Comparison of ENCODE assay signal across 9 cellular contexts in genomic region chr12:52203126-52203921, GRCh38. TPM values are rescaled to one million over a fixed set of nuclear protein-coding genes. Genes with fewer than 3 reads are reported as not detected.
DNase-seq lines count a peak whose midpoint lies in the region; ATAC-seq, FAIRE-seq and TF ChIP-seq lines count a peak whose summit lies in the region.
"Had no signal": no experiment of that assay in that cellular context is flagged by ENCODE, and none has a peak within 500 bp of the region (broad histone marks: within the 10 kb centered on the region; RNA-seq: fewer than 3 reads in every experiment).

No MANE protein-coding gene starts in this region.

- H3K27ac Mint-ChIP-seq in T-helper 1 cell treated with Interleukin-12 subunit alpha and Interleukin-12 subunit beta and Interleukin-4 antibody, amounts not matched to agents 30 μg/mL and 1 μg/mL, for 36 hours = peak overlapping the region; percentile 2

- FAIRE-seq in K562 (lab: Jason Lieb, UNC) = no peak
- FAIRE-seq in HepG2 (lab: Jason Lieb, UNC) = no peak

- no peak overlapping the region for H3K4me3 Mint-ChIP-seq in T-helper 1 cell treated with Interleukin-12 subunit alpha and Interleukin-12 subunit beta and Interleukin-4 antibody, amounts not matched to agents 30 μg/mL and 1 μg/mL, for 36 hours

- intact Hi-C loops in K562 (cut with micrococcal nuclease) = no loop called here
- intact Hi-C loops in HepG2 (cut with micrococcal nuclease; ENCODE audit: unreplicated experiment) = no loop called here

- no peaks in the 10 kb centered on the region for H3K9me3 Mint-ChIP-seq in T-helper 1 cell treated with Interleukin-12 subunit alpha and Interleukin-12 subunit beta and Interleukin-4 antibody, amounts not matched to agents 30 μg/mL and 1 μg/mL, for 36 hours

- H3K9ac ChIP-seq in K562 (ENCODE audit: insufficient read depth in 1 of 2, low read depth in 2 of 2, low read length in 2 of 2) (peak overlapping the region in 1 of 2 experiments; percentile 35; a peak in 1 of 4 replicates), HepG2 (ENCODE audit: insufficient read depth, low read depth, low read length) (no peak overlapping the region)

- ATAC-seq in K562 (no peak; the same call in 2 of the 3 replicates), HepG2 (peak; percentile 28; the same call in 2 of the 3 replicates), thoracic aorta (ENCODE audit: insufficient number of reproducible peaks, low FRiP score, low read depth) (no peak), GM21515 (IDR thresholded peaks at IDR 0.05; ENCODE audit: unreplicated experiment) (no peak), GM21367 (IDR thresholded peaks at IDR 0.05; ENCODE audit: unreplicated experiment) (no peak)

- H3K79me2 ChIP-seq in K562 (ENCODE audit: control insufficient read depth, insufficient read depth, low read length) = no peaks in the 10 kb centered on the region
- no peaks in the 10 kb centered on the region for H3K79me2 ChIP-seq in HepG2 (ENCODE audit: insufficient read depth, low read length)

- no peak for DNase-seq in T-helper 1 cell
- peak; percentile 10 for DNase-seq in NCI-H748 treated with DMSO at 0.1 percent for 48 hours (lab: John Stamatoyannopoulos, UW)
- peak in 2 of 4 experiments; percentile 20 to 21 for DNase-seq in K562 (ENCODE audit: extremely low read depth in 1 of 4, low spot score in 3 of 4)
- peak; percentile 63 for DNase-seq in HepG2 (ENCODE audit: low spot score)
- DNase-seq in thoracic aorta (ENCODE audit: low spot score) = peak; percentile 31

- no peaks in the 10 kb centered on the region for H3K36me3 ChIP-seq in K562 (ENCODE audit: control insufficient read depth, insufficient read depth, low read length)
- no peaks in the 10 kb centered on the region for H3K36me3 ChIP-seq in HepG2 (replicated peaks in 1 of 2; ENCODE audit: control insufficient read depth in 1 of 2, insufficient read depth in 2 of 2, low read length in 2 of 2)
- H3K36me3 ChIP-seq in thoracic aorta = no peaks in the 10 kb centered on the region

- H4K20me1 ChIP-seq in K562 (replicated peaks; ENCODE audit: control insufficient read depth, insufficient read depth, low read length) (peaks cover 10% of the 10 kb centered on the region), HepG2 (ENCODE audit: insufficient read depth, low read length) (0 out of 2 replicates have a peak, but pooled peaks cover 2% of the 10 kb centered on the region)

- in situ Hi-C loops in K562 (cut with MboI) (no loop called here), HepG2 (cut with HindIII; ENCODE audit: extremely low pct_ligation_motif_present, low pct_unique_long_range_greater_than_20kb) (loop anchor here (5.0 kb wide), 1 partner anchor 36 kb away; no protein-coding TSS in a partner anchor)

- H3K27me3 Mint-ChIP-seq in T-helper 1 cell treated with Interleukin-12 subunit alpha and Interleukin-12 subunit beta and Interleukin-4 antibody, amounts not matched to agents 30 μg/mL and 1 μg/mL, for 36 hours (ENCODE audit: low read depth) = peaks cover 15% of the 10 kb centered on the region

- H3K9me1 ChIP-seq in K562 (ENCODE audit: control insufficient read depth, insufficient read depth, low read length) = peaks cover 4% of the 10 kb centered on the region

- H3K4me3 ChIP-seq in K562 (no peak overlapping the region), HepG2 (replicated peaks in 1 of 3; ENCODE audit: insufficient read depth in 1 of 3, low read depth in 2 of 3, low read length in 3 of 3) (no peak overlapping the region), thoracic aorta (no peak overlapping the region)

- TF ChIP-seq POLR2A in K562 (conservative IDR thresholded peaks at IDR 0.05) = no peak
- no peak for TF ChIP-seq POLR2A in HepG2 (IDR thresholded peaks at IDR 0.05; ENCODE audit: insufficient read depth in 1 of 2, low read depth in 2 of 2, low read length in 2 of 2)

- TF ChIP-seq EP300 in K562 (IDR thresholded peaks at IDR 0.05; ENCODE audit: low read length) = no peak
- TF ChIP-seq EP300 in HepG2 (IDR thresholded peaks at IDR 0.05; ENCODE audit: low read depth in 2 of 2, low read length in 2 of 2) = no peak
- TF ChIP-seq EP300 in HepG2 (CRISPR knock-in tag; IDR thresholded peaks at IDR 0.05; ENCODE audit: borderline replicate concordance) = no peak

- POLR2A ChIA-PET in K562 (lab: Yijun Ruan, JAX) (no interaction called here), HepG2 (lab: Yijun Ruan, JAX) (no interaction called here)

- H3K9me3 ChIP-seq in K562 (replicated peaks; ENCODE audit: control insufficient read depth, insufficient read depth, low read depth, low read length) = no peaks in the 10 kb centered on the region
- H3K9me3 ChIP-seq in HepG2 (ENCODE audit: low read length) = no peaks in the 10 kb centered on the region
- H3K9me3 ChIP-seq in thoracic aorta = no peaks in the 10 kb centered on the region

- H3K4me1 ChIP-seq in K562 (replicated peaks in 1 of 2; ENCODE audit: control insufficient read depth in 2 of 2, insufficient read depth in 2 of 2, low read length in 2 of 2) (peaks cover 0 to 3% of the 10 kb centered on the region in 2 experiments; a peak in 4 of 5 replicates), HepG2 (ENCODE audit: insufficient read depth, low read length) (peaks cover 12% of the 10 kb centered on the region; the same call in 1 of the 2 replicates), thoracic aorta (ENCODE audit: control insufficient read depth in 1 of 2, low read depth in 2 of 2) (peaks cover 2 to 25% of the 10 kb centered on the region in 2 donors)

- TF ChIP-seq CTCF in K562 (IDR thresholded peaks at IDR 0.05 in 2 of 3, conservative IDR thresholded peaks at IDR 0.05 in 1 of 3; ENCODE audit: insufficient read depth in 2 of 3, low read depth in 1 of 3, low read length in 3 of 3) = no peak
- TF ChIP-seq CTCF in HepG2 (CRISPR knock-in tag; IDR thresholded peaks at IDR 0.05) = no peak
- no peak for TF ChIP-seq CTCF in thoracic aorta (IDR thresholded peaks at IDR 0.05)

- no peaks in the 10 kb centered on the region for H3K36me3 Mint-ChIP-seq in T-helper 1 cell treated with Interleukin-12 subunit alpha and Interleukin-12 subunit beta and Interleukin-4 antibody, amounts not matched to agents 30 μg/mL and 1 μg/mL, for 36 hours (ENCODE audit: low read depth)

- H2AFZ ChIP-seq in K562 (ENCODE audit: low read depth, low read length) (no peak overlapping the region), HepG2 (ENCODE audit: low read length) (no peak overlapping the region)

- TF ChIP-seq RAD21 in K562 (CRISPR knock-in tag; conservative IDR thresholded peaks at IDR 0.05 in 1 of 2, IDR thresholded peaks at IDR 0.05 in 1 of 2) (no peak), HepG2 (CRISPR knock-in tag; IDR thresholded peaks at IDR 0.05) (no peak)

- H3K4me1 Mint-ChIP-seq in T-helper 1 cell treated with Interleukin-12 subunit alpha and Interleukin-12 subunit beta and Interleukin-4 antibody, amounts not matched to agents 30 μg/mL and 1 μg/mL, for 36 hours (ENCODE audit: low read depth) = peaks cover 1% of the 10 kb centered on the region

- H3K27me3 ChIP-seq in K562 (ENCODE audit: control insufficient read depth in 2 of 2, insufficient read depth in 2 of 2, low read length in 2 of 2) (peaks cover 35 to 84% of the 10 kb centered on the region in 2 experiments; a peak in 4 of 5 replicates), HepG2 (ENCODE audit: control insufficient read depth in 1 of 2, insufficient read depth in 2 of 2, low read length in 2 of 2) (peaks cover 10 to 73% of the 10 kb centered on the region in 2 experiments), thoracic aorta (replicated peaks; ENCODE audit: insufficient read depth) (no peaks in the 10 kb centered on the region)

- CTCF ChIA-PET in K562 (lab: Yijun Ruan, JAX; ENCODE audit: low intra/inter-chr PET ratio) (no interaction called here), HepG2 (lab: Yijun Ruan, JAX; ENCODE audit: low intra/inter-chr PET ratio, low total read pairs) (no interaction called here)

- no peak overlapping the region for H3K4me2 ChIP-seq in K562 (ENCODE audit: insufficient read depth, low read length)
- H3K4me2 ChIP-seq in HepG2 (ENCODE audit: low read depth, low read length) = no peak overlapping the region

- no peak overlapping the region; the same call in 2 of the 3 replicates for H3K27ac ChIP-seq in K562 (ENCODE audit: extremely low read depth, low read depth, low read length)
- H3K27ac ChIP-seq in HepG2 (ENCODE audit: extremely low read length, insufficient read depth, low read length) = no peak overlapping the region
- H3K27ac ChIP-seq in thoracic aorta = no peak overlapping the region
- H3K27ac ChIP-seq: C4-2B had no signal

- no TSS peak for BruUV-seq in K562 (replicated peaks; lab: Mats Ljungman, UMichigan)
- no TSS peak for BruUV-seq in HepG2 (replicated peaks; lab: Mats Ljungman, UMichigan)

- 2% methylated on average over 14 of the region's 18 CpGs for WGBS in K562 (ENCODE audit: insufficient coverage, low coverage, missing lambda C conversion rate)
- WGBS in HepG2 (ENCODE audit: low lambda C conversion rate) = 3% methylated on average over 7 of the region's 18 CpGs

RNA-seq across cellular contexts. Expression of gene KRT80, which starts 11.5 kb away (rescaled TPM):
- not detected in 2 replicates for total RNA-seq in K562 (2011; cell fraction: chromatin; rRNA removed; ENCODE audit: low replicate concordance)
- total RNA-seq in K562 (2011; cell fraction: nucleolus; rRNA removed) = not detected in 2 replicates
- not detected in 2 replicates for total RNA-seq in K562 (2011; cell fraction: nucleoplasm; rRNA removed)
- total RNA-seq in K562 (2014; rRNA removed) (not detected in 2 replicates), K562 (2014; rRNA removed; fragmentation: Illumina TruSeq; extraction: Trizol) (not detected in 2 replicates), K562 (2015; rRNA removed; fragmentation: Illumina TruSeq; extraction: Trizol) (not detected in 2 replicates), K562 (2021) (not detected in 2 replicates), HepG2 (2016; rRNA removed; fragmentation: Illumina TruSeq; extraction: Trizol) (0.27 and 0.58 TPM in 2 replicates), thoracic aorta (under 1 TPM; 0.21 to 0.41 TPM)
- polyA plus RNA-seq in K562 (2011; rRNA removed) (not detected in 2 replicates), K562 (2014; fragmentation: Illumina TruSeq; extraction: Trizol) (not detected in 2 replicates), K562 (2014; fragmentation: Nextera tagmentation; extraction: Ambion mirVana) (not detected), K562 (2014; rRNA removed) (not detected in 2 replicates), HepG2 (2011; rRNA removed) (0.53 and 0.76 TPM in 2 replicates)
- not detected in 2 replicates for polyA plus RNA-seq in K562 (2011; cell fraction: cytosol; rRNA removed)
- not detected in 2 replicates for polyA plus RNA-seq in K562 (2011; cell fraction: nucleus; rRNA removed)
- not detected in 2 replicates for polyA plus RNA-seq in K562 (2012)
- not detected in 2 replicates for polyA minus RNA-seq in K562 (2011; rRNA and poly(A)+ RNA removed)
- 0.29 and 1.0 TPM in 2 replicates for polyA minus RNA-seq in K562 (2011; cell fraction: cytosol; rRNA and poly(A)+ RNA removed)
- polyA minus RNA-seq in K562 (2011; cell fraction: nucleus; rRNA and poly(A)+ RNA removed) = 0.13 TPM in 1 of 2 replicates, not detected in the other
- 0.10 TPM in 1 of 2 replicates, not detected in the other for total RNA-seq in HepG2 (2016; cell fraction: cytosol; rRNA removed; fragmentation: Illumina TruSeq; extraction: Trizol; ENCODE audit: low read depth)
- 0.37 and 0.39 TPM in 2 replicates for total RNA-seq in HepG2 (2016; cell fraction: insoluble cytoplasmic fraction; rRNA removed; fragmentation: Illumina TruSeq; extraction: Trizol)
- 0.34 and 0.38 TPM in 2 replicates for total RNA-seq in HepG2 (2016; cell fraction: membrane; rRNA removed; fragmentation: Illumina TruSeq; extraction: Trizol)
- 0.41 and 0.53 TPM in 2 replicates for total RNA-seq in HepG2 (2016; cell fraction: nucleus; rRNA removed; fragmentation: Illumina TruSeq; extraction: Trizol)
- 0.43 and 0.69 TPM in 2 replicates for polyA plus RNA-seq in HepG2 (2011; cell fraction: cytosol; rRNA removed)
- polyA plus RNA-seq in HepG2 (2011; cell fraction: nucleus; rRNA removed) = 0.71 and 0.74 TPM in 2 replicates
- polyA plus RNA-seq in HepG2 (2012) = 0.08 and 0.25 TPM in 2 replicates
- polyA plus RNA-seq in HepG2 (2016; cell fraction: cytosol; fragmentation: Illumina TruSeq; extraction: Trizol; ENCODE audit: low read depth) = 0.09 and 0.11 TPM in 2 replicates
- 0.62 and 0.85 TPM in 2 replicates for polyA plus RNA-seq in HepG2 (2016; cell fraction: insoluble cytoplasmic fraction; fragmentation: Illumina TruSeq; extraction: Trizol; ENCODE audit: low read depth)
- 0.37 and 0.48 TPM in 2 replicates for polyA plus RNA-seq in HepG2 (2016; cell fraction: membrane; fragmentation: Illumina TruSeq; extraction: Trizol; ENCODE audit: low read depth)
- 0.92 and 1.2 TPM in 2 replicates for polyA plus RNA-seq in HepG2 (2016; cell fraction: nucleus; fragmentation: Illumina TruSeq; extraction: Trizol; ENCODE audit: insufficient read depth, low read depth)
- polyA minus RNA-seq in HepG2 (2011; rRNA and poly(A)+ RNA removed; ENCODE audit: low replicate concordance) = 1.4 and 134 TPM in 2 replicates
- polyA minus RNA-seq in HepG2 (2011; cell fraction: cytosol; rRNA and poly(A)+ RNA removed) = 0.70 and 1.1 TPM in 2 replicates
- 0.26 and 0.62 TPM in 2 replicates for polyA minus RNA-seq in HepG2 (2011; cell fraction: nucleus; rRNA and poly(A)+ RNA removed)

RNA-seq across cellular contexts. Expression of gene KRT7, which starts 29.7 kb away (rescaled TPM):
- not detected in 2 replicates for total RNA-seq in K562 (2011; cell fraction: chromatin; rRNA removed; ENCODE audit: low replicate concordance)
- not detected in 2 replicates for total RNA-seq in K562 (2011; cell fraction: nucleolus; rRNA removed)
- total RNA-seq in K562 (2011; cell fraction: nucleoplasm; rRNA removed) = not detected in 2 replicates
- total RNA-seq in K562 (2014; rRNA removed) (not detected in 2 replicates), K562 (2014; rRNA removed; fragmentation: Illumina TruSeq; extraction: Trizol) (not detected in 2 replicates), K562 (2015; rRNA removed; fragmentation: Illumina TruSeq; extraction: Trizol) (not detected in 2 replicates), K562 (2021) (1.4 and 1.6 TPM in 2 replicates), HepG2 (2016; rRNA removed; fragmentation: Illumina TruSeq; extraction: Trizol) (not detected in 2 replicates), thoracic aorta (100 to 1,000 TPM in 1 of 2 donors, 10 to 100 TPM in 1; 24.1 to 105 TPM)
- polyA plus RNA-seq in K562 (2011; rRNA removed) (not detected in 2 replicates), K562 (2014; fragmentation: Illumina TruSeq; extraction: Trizol) (not detected in 2 replicates), K562 (2014; fragmentation: Nextera tagmentation; extraction: Ambion mirVana) (not detected), K562 (2014; rRNA removed) (not detected in 2 replicates), HepG2 (2011; rRNA removed) (0.83 TPM in 1 of 2 replicates, not detected in the other)
- not detected in 2 replicates for polyA plus RNA-seq in K562 (2011; cell fraction: cytosol; rRNA removed)
- polyA plus RNA-seq in K562 (2011; cell fraction: nucleus; rRNA removed) = not detected in 2 replicates
- polyA plus RNA-seq in K562 (2012) = not detected in 2 replicates
- polyA minus RNA-seq in K562 (2011; rRNA and poly(A)+ RNA removed) = not detected in 2 replicates
- 3.6 and 12.1 TPM in 2 replicates for polyA minus RNA-seq in K562 (2011; cell fraction: cytosol; rRNA and poly(A)+ RNA removed)
- 1.7 and 2.2 TPM in 2 replicates for polyA minus RNA-seq in K562 (2011; cell fraction: nucleus; rRNA and poly(A)+ RNA removed)
- not detected in 2 replicates for total RNA-seq in HepG2 (2016; cell fraction: cytosol; rRNA removed; fragmentation: Illumina TruSeq; extraction: Trizol; ENCODE audit: low read depth)
- total RNA-seq in HepG2 (2016; cell fraction: insoluble cytoplasmic fraction; rRNA removed; fragmentation: Illumina TruSeq; extraction: Trizol) = not detected in 2 replicates
- 0.31 TPM in 1 of 2 replicates, not detected in the other for total RNA-seq in HepG2 (2016; cell fraction: membrane; rRNA removed; fragmentation: Illumina TruSeq; extraction: Trizol)
- not detected in 2 replicates for total RNA-seq in HepG2 (2016; cell fraction: nucleus; rRNA removed; fragmentation: Illumina TruSeq; extraction: Trizol)
- 0.47 and 1.2 TPM in 2 replicates for polyA plus RNA-seq in HepG2 (2011; cell fraction: cytosol; rRNA removed)
- polyA plus RNA-seq in HepG2 (2011; cell fraction: nucleus; rRNA removed) = not detected in 2 replicates
- polyA plus RNA-seq in HepG2 (2012) = not detected in 2 replicates
- 0.34 TPM in 1 of 2 replicates, not detected in the other for polyA plus RNA-seq in HepG2 (2016; cell fraction: cytosol; fragmentation: Illumina TruSeq; extraction: Trizol; ENCODE audit: low read depth)
- polyA plus RNA-seq in HepG2 (2016; cell fraction: insoluble cytoplasmic fraction; fragmentation: Illumina TruSeq; extraction: Trizol; ENCODE audit: low read depth) = not detected in 2 replicates
- not detected in 2 replicates for polyA plus RNA-seq in HepG2 (2016; cell fraction: membrane; fragmentation: Illumina TruSeq; extraction: Trizol; ENCODE audit: low read depth)
- not detected in 2 replicates for polyA plus RNA-seq in HepG2 (2016; cell fraction: nucleus; fragmentation: Illumina TruSeq; extraction: Trizol; ENCODE audit: insufficient read depth, low read depth)
- 646 TPM in 1 of 2 replicates, not detected in the other for polyA minus RNA-seq in HepG2 (2011; rRNA and poly(A)+ RNA removed; ENCODE audit: low replicate concordance)
- polyA minus RNA-seq in HepG2 (2011; cell fraction: cytosol; rRNA and poly(A)+ RNA removed) = 4.2 and 7.9 TPM in 2 replicates
- 1.5 and 2.7 TPM in 2 replicates for polyA minus RNA-seq in HepG2 (2011; cell fraction: nucleus; rRNA and poly(A)+ RNA removed)

Comparison
In these comparisons a context has a peak if more than half of its experiments do, and no peak if none do; other contexts are left out.
1. DNase-seq: peak in NCI-H748 treated with DMSO at 0.1 percent for 48 hours (single experiment), HepG2 (single experiment) and thoracic aorta (single experiment); none in T-helper 1 cell (0 of 5).
2. RNA of gene KRT7, which starts 29.7 kb away (total RNA-seq): 24.1 to 105 TPM in thoracic aorta; 0.31 TPM in HepG2 and 1.4 to 1.6 TPM in K562; every median in the first group is over 4 times any median in the second.